11 cellular contexts compared by ENCODE assay signal in genomic region chr1:170168263-170168662, GRCh38. TPM values are rescaled to one million over a fixed set of nuclear protein-coding genes. Genes with fewer than 3 reads are reported as not detected.
DNase-seq lines count a peak whose midpoint lies in the region; ATAC-seq, FAIRE-seq and TF ChIP-seq lines count a peak whose summit lies in the region.
"Had no signal": no experiment of that assay in that cellular context is flagged by ENCODE, and none has a peak within 500 bp of the region (broad histone marks: within the 10 kb centered on the region; RNA-seq: fewer than 3 reads in every experiment).

No MANE protein-coding gene starts in this region.

- H3K36me3 ChIP-seq in GM23248 (ENCODE audit: low read depth), result no peaks in the 10 kb centered on the region

- H3K36me3 Mint-ChIP-seq in WTC11, result peaks cover 12% of the 10 kb centered on the region
- H3K36me3 Mint-ChIP-seq: activated naive CD8-positive, alpha-beta T cell had no signal

- CTCF ChIA-PET in A549 (lab: Yijun Ruan, JAX), result no interaction called here
- CTCF ChIA-PET in RWPE1 (lab: Yijun Ruan, JAX), result no interaction called here
- CTCF ChIA-PET in WTC11 (lab: Charles Lee), result no interaction called here

- H3K27me3 ChIP-seq in GM23248 (replicated peaks; ENCODE audit: insufficient read depth), result no peaks in the 10 kb centered on the region

- WGBS in A549 (ENCODE audit: missing lambda C conversion rate), result 77% methylated on average over 1 of the region's 1 CpG
- WGBS in GM23248 (ENCODE audit: low coverage in 1 of 2, low lambda C conversion rate in 2 of 2, missing lambda C conversion rate in 2 of 2), 2 experiments, result 100% methylated on average over 1 of the region's 1 CpG

- no peak overlapping the region for H3K4me3 Mint-ChIP-seq in WTC11
- H3K4me3 Mint-ChIP-seq: activated naive CD8-positive, alpha-beta T cell had no signal

- H3K4me1 ChIP-seq in A549 (no peaks in the 10 kb centered on the region), GM23248 (ENCODE audit: insufficient read depth) (peaks cover 12% of the 10 kb centered on the region)

- no peaks in the 10 kb centered on the region for H3K27me3 Mint-ChIP-seq in WTC11 (ENCODE audit: low read depth)
- H3K27me3 Mint-ChIP-seq: activated naive CD8-positive, alpha-beta T cell had no signal

- in situ Hi-C loops in GM23248 (cut with MboI), result no loop called here

- no peak for ATAC-seq in A549
- no peak for ATAC-seq in WTC11
- ATAC-seq in GM21367 (IDR thresholded peaks at IDR 0.05; ENCODE audit: unreplicated experiment), result no peak
- ATAC-seq in activated CD4-positive, CD25-positive, alpha-beta regulatory T cell treated with anti-CD3 and anti-CD28 coated beads, Interleukin-2, amount 50 U/mL, for 24 hours, result no peak

- TF ChIP-seq CTCF in A549 (IDR thresholded peaks at IDR 0.05) (no peak), RWPE1 (conservative IDR thresholded peaks at IDR 0.05; ENCODE audit: low read depth) (no peak), WTC11 (IDR thresholded peaks at IDR 0.05) (no peak)

- H3K4me3 ChIP-seq in A549 (no peak overlapping the region), GM23248 (peak overlapping the region; percentile 48; the same call in 1 of the 2 replicates)

- no peaks in the 10 kb centered on the region for H3K79me2 ChIP-seq in GM23248 (ENCODE audit: insufficient read depth)

- H3K9me2 ChIP-seq in GM23248 (ENCODE audit: insufficient read depth), result no peaks in the 10 kb centered on the region

- H3K27ac ChIP-seq in A549 (no peak overlapping the region), GM23248 (no peak overlapping the region), RWPE1 (no peak overlapping the region)

- TF ChIP-seq POLR2A in A549 (IDR thresholded peaks at IDR 0.05; ENCODE audit: low read length), result no peak

- H4K20me1 ChIP-seq in GM23248 (ENCODE audit: insufficient read depth), result no peaks in the 10 kb centered on the region

- no peak for TF ChIP-seq EP300 in A549 (IDR thresholded peaks at IDR 0.05)

- H3F3A ChIP-seq in GM23248 (ENCODE audit: insufficient read depth), result 0 out of 2 replicates have a peak, but pooled peaks cover 1% of the 10 kb centered on the region

- no peak overlapping the region for H3K27ac Mint-ChIP-seq in WTC11
- H3K27ac Mint-ChIP-seq: activated naive CD8-positive, alpha-beta T cell had no signal

- peaks cover 32% of the 10 kb centered on the region for H3K9me3 Mint-ChIP-seq in WTC11

- H3K4me2 ChIP-seq in A549 (peak overlapping the region; percentile 42), GM23248 (ENCODE audit: unreplicated experiment) (peak overlapping the region; percentile 60)

- POLR2A ChIA-PET in A549 (lab: Yijun Ruan, JAX), result no interaction called here
- POLR2A ChIA-PET in RWPE1 (lab: Yijun Ruan, JAX; ENCODE audit: low non-redundant PET), result no interaction called here
- POLR2A ChIA-PET in WTC11 (lab: Charles Lee), result interaction anchor here (0.7 kb wide), 1 partner anchor 357 kb away, joined by 3 read pairs; no protein-coding TSS in a partner anchor

- TF ChIP-seq RAD21 in A549 (conservative IDR thresholded peaks at IDR 0.05 in 1 of 2, IDR thresholded peaks at IDR 0.05 in 1 of 2), result no peak

- H2AFZ ChIP-seq in GM23248, result peak overlapping the region; percentile 78

- peak overlapping the region; percentile 45; the same call in 1 of the 2 replicates for H3K9ac ChIP-seq in GM23248

- H3K9me3 ChIP-seq in A549 (no peaks in the 10 kb centered on the region), GM23248 (ENCODE audit: low read depth) (no peaks in the 10 kb centered on the region)

- FAIRE-seq in A549 (lab: Jason Lieb, UNC), result no peak

- DNase-seq in A549 (ENCODE audit: low read depth in 1 of 2, low spot score in 1 of 2) (no peak), GM23248 (peak; percentile 55), RWPE1 (ENCODE audit: low spot score) (peak; percentile 26), fibroblast of the conjunctiva (ENCODE audit: low read depth) (peak; percentile 41), WTC11 (ENCODE audit: low spot score) (no peak), NCI-H446 (lab: John Stamatoyannopoulos, UW) (no peak)

- H3K4me1 Mint-ChIP-seq in WTC11, result peaks cover 6% of the 10 kb centered on the region

TF ChIP-seq in A549, 52 proteins besides CTCF, POLR2A, EP300 and RAD21:
- TF ChIP-seq ZNF302 (CRISPR knock-in tag; IDR thresholded peaks at IDR 0.05) (no peak), KDM5A (IDR thresholded peaks at IDR 0.05) (no peak), RARB (CRISPR knock-in tag; IDR thresholded peaks at IDR 0.05) (no peak), ZFP36 (IDR thresholded peaks at IDR 0.05; ENCODE audit: borderline replicate concordance, partially characterized antibody) (no peak), JUN (IDR thresholded peaks at IDR 0.05) (no peak), RNF2 (IDR thresholded peaks at IDR 0.05; ENCODE audit: borderline replicate concordance, low read depth) (no peak), HOXB13 (CRISPR knock-in tag; IDR thresholded peaks at IDR 0.05; ENCODE audit: low read depth) (no peak), PHF8 (IDR thresholded peaks at IDR 0.05; ENCODE audit: borderline replicate concordance, low read depth) (no peak), MAZ (IDR thresholded peaks at IDR 0.05; ENCODE audit: borderline replicate concordance, low read depth, low read length) (no peak), FOSB (CRISPR knock-in tag; IDR thresholded peaks at IDR 0.05) (no peak), FOXS1 (CRISPR knock-in tag; IDR thresholded peaks at IDR 0.05) (no peak), POLR2AphosphoS2 (conservative IDR thresholded peaks at IDR 0.05; ENCODE audit: low read length) (no peak), KDM1A (IDR thresholded peaks at IDR 0.05; ENCODE audit: low read depth) (no peak), HOXA7 (CRISPR knock-in tag; IDR thresholded peaks at IDR 0.05) (no peak), TP53 (CRISPR knock-in tag; IDR thresholded peaks at IDR 0.05) (no peak), CEBPB (IDR thresholded peaks at IDR 0.05) (no peak), CHD4 (IDR thresholded peaks at IDR 0.05; ENCODE audit: borderline replicate concordance) (no peak)

TF ChIP-seq in WTC11, 78 proteins besides CTCF, POLR2A, EP300 and RAD21 (continues in another document):
- TF ChIP-seq SOX15 (CRISPR knock-in tag; IDR thresholded peaks at IDR 0.05), result no peak
- TF ChIP-seq CBFB (CRISPR knock-in tag; IDR thresholded peaks at IDR 0.05; ENCODE audit: low read depth), result no peak
- no peak for TF ChIP-seq MLX (CRISPR knock-in tag; IDR thresholded peaks at IDR 0.05)
- TF ChIP-seq MAX (CRISPR knock-in tag; IDR thresholded peaks at IDR 0.05), result no peak
- TF ChIP-seq ZNF263 (CRISPR knock-in tag; IDR thresholded peaks at IDR 0.05; ENCODE audit: low read depth), result no peak
- no peak for TF ChIP-seq ZNF219 (CRISPR knock-in tag; IDR thresholded peaks at IDR 0.05; ENCODE audit: borderline replicate concordance)
- no peak for TF ChIP-seq NFE2L1 (CRISPR knock-in tag; IDR thresholded peaks at IDR 0.05)
- TF ChIP-seq ZNF425 (CRISPR knock-in tag; conservative IDR thresholded peaks at IDR 0.05), result no peak
- no peak for TF ChIP-seq USF1 (CRISPR knock-in tag; IDR thresholded peaks at IDR 0.05)
- TF ChIP-seq MXD4 (CRISPR knock-in tag; IDR thresholded peaks at IDR 0.05; ENCODE audit: borderline replicate concordance), result no peak

RNA-seq across cellular contexts. Expression of gene NTMT2, which starts 22.5 kb away (rescaled TPM):
- polyA plus RNA-seq in A549 (2011; rRNA removed), result not detected in 2 replicates
- polyA plus RNA-seq in A549 (2012; cell fraction: cytosol; rRNA removed), result not detected in 2 replicates
- polyA plus RNA-seq in A549 (2012; cell fraction: nucleus; rRNA removed), result not detected in 2 replicates
- polyA plus RNA-seq in A549 (2017; fragmentation: RNase III; extraction: RNeasy Plus Mini Kit Qiagen cat#74134 plus additional on column Dnase treatment), result not detected in 3 replicates
- not detected in 2 replicates for polyA minus RNA-seq in A549 (2011; rRNA and poly(A)+ RNA removed)
- total RNA-seq in GM23248 (2014; rRNA removed; shearing (Covaris generic)), result not detected in 2 replicates
- not detected in 2 replicates for polyA plus RNA-seq in GM23248 (2016; fragmentation: Nextera tagmentation; extraction: Ambion mirVana)
- total RNA-seq in WTC11 (2021), result 0.24 to 0.44 TPM (median 0.44 TPM) in 3 replicates
- total RNA-seq: mucosa of gallbladder, OCI-LY7 had no signal

Comparison
In these comparisons a context has a peak if more than half of its experiments do, and no peak if none do; other contexts are left out.
1. DNase-seq: peak in GM23248 (single experiment), RWPE1 (single experiment) and fibroblast of the conjunctiva (single experiment); none in A549 (0 of 2), WTC11 (single experiment) and NCI-H446 (0 of 2).